In the genomic region with DNA sequence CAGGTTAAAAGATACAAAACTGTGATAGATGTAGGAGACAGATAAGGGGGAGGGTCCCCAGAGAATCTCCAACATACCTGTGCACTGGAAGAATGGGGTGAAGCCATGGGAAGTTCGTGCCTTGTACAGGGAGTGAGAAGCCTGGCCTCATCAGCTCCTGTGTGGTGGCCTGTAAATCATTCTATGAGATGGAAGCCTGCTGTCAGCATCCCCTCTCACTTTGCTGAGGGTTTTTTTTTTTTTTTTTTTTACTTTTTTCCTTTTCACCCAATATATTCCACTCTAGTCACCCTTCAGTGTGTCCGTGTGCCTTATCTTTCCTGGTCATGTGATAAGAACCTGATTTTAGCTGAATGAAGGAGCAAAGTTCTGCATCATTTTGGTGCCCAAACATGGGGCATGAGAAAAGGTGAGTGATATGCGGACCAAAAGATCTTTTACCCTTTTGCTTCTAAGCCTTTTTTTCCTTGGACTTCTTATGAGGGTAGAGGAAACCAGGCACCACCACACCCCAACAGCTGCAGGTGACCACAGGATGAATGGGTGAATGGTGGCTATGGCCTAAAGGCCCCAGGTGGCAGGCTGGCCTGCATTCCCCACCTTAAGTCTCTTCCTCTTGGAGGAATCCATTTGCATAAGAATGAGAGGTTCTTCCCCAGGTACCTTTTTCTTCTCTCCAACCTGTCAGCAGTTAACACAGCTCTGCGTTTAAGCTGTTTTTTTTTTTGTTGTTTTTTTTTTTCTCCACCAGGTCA, we compare ENCODE assay signal across 15 cellular contexts.
"Had no signal": no experiment of that assay in that cellular context is flagged by ENCODE, and none has a peak within 500 bp of the region (broad histone marks: within the 10 kb centered on the region; RNA-seq: fewer than 3 reads in every experiment).

No MANE protein-coding gene starts in this region.

- H3K27ac ChIP-seq: cardiac muscle cell, spleen had no signal

- H3K4me3 ChIP-seq: cardiac muscle cell, spleen had no signal

- H3K4me1 ChIP-seq: spleen had no signal

- H3K27me3 ChIP-seq: cardiac muscle cell, spleen had no signal

- H3K36me3 ChIP-seq: cardiac muscle cell, spleen had no signal

- ATAC-seq: activated CD8-positive, alpha-beta T cell treated with anti-CD3 and anti-CD28 coated beads for 36 hours; effector memory CD8-positive, alpha-beta T cell; natural killer cell treated with Interleukin-12 subunit alpha and Interleukin-12 subunit beta and Interleukin-15 and Interleukin-18, amount 100 ng/mL, for 72 hours; stimulated activated memory B cell treated with anti-CD40 and anti-IgM and Interleukin-4, amounts not matched to agents 10 μg/mL and 1 μg/mL and 100 μg/mL, for 72 hours; T-cell had no signal

- DNase-seq: activated CD4-positive, alpha-beta T cell treated with anti-CD3 and anti-CD28 coated beads for 48 hours; activated CD4-positive, CD25-positive, alpha-beta regulatory T cell; activated CD8-positive, alpha-beta T cell treated with anti-CD3 and anti-CD28 coated beads for 36 hours; activated naive CD4-positive, alpha-beta T cell treated with Interleukin-2 at 50 U/mL for 16 hours; activated naive CD8-positive, alpha-beta T cell treated with anti-CD3 and anti-CD28 coated beads, Interleukin-2, amount 10 ng/mL, durations not matched to agents 7 days and 5 days; activated T-cell treated with anti-CD3 and anti-CD28 coated beads, Interleukin-2, amount 50 U/mL, for 24 hours; amygdala; effector memory CD8-positive, alpha-beta T cell; retina; spleen; stimulated activated CD4-positive, alpha-beta T cell treated with anti-CD3 and anti-CD28 coated beads, Interleukin-4, amount 100 ng/mL, for 4 hours; T-cell had no signal
